In the genomic region with DNA sequence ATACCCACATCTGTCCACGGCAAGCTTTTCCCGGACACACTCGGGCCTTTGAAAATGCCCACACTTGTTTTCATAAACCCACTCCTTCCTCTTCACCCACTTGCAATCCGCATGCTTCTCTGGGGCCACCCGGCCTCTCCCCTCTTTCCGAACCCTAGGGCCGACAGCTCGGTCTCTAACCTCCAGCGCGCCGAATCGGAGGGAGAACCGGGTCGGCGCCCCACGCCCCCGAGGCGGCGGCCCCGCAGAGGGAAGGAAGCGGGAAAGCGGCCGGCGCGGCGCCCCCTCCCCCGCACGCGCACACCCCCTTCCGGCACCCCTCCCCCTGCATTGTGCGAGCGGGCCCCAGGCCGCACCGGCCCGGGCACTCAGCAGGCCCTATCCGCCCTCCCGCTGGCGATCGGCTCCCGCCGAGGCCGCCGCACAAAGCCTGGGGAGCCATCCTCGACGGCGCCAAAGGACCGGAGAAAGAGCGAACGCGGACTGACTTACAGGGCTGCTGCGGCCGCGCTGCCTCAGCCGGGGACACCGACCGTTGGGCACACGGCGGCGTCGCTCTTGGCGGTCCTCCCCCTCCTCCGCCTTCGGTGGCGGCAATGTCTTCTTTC, we compare ENCODE assay signal across 1 cellular context.
TF ChIP-seq lines count a peak whose summit lies in the region.

No MANE protein-coding gene starts in this region.

TF ChIP-seq in HEK293, 187 proteins besides CTCF, POLR2A, EP300 and RAD21 (continued from another document and continues in another):
- TF ChIP-seq ZBTB11 (tag by site-specific recombination; conservative IDR thresholded peaks at IDR 0.05; ENCODE audit: low read depth) (peak; percentile 67), ZBTB21 (tag by site-specific recombination; IDR thresholded peaks at IDR 0.05) (no peak), ZNF707 (tag by site-specific recombination; IDR thresholded peaks at IDR 0.05) (no peak), ZEB2 (tag by site-specific recombination; IDR thresholded peaks at IDR 0.05) (peak; percentile 21; the same call in 1 of the 2 replicates), SP7 (tag by site-specific recombination; IDR thresholded peaks at IDR 0.05) (0 out of 2 replicates have a peak, but pooled peaks have one; percentile 11), ZNF843 (tag by site-specific recombination; IDR thresholded peaks at IDR 0.05) (no peak), MYNN (tag by site-specific recombination; IDR thresholded peaks at IDR 0.05; ENCODE audit: borderline replicate concordance) (no peak), ZNF768 (tag by site-specific recombination; IDR thresholded peaks at IDR 0.05) (no peak), ZNF184 (tag by site-specific recombination; IDR thresholded peaks at IDR 0.05) (no peak), INSM2 (tag by site-specific recombination; IDR thresholded peaks at IDR 0.05) (no peak), EGR2 (tag by site-specific recombination; IDR thresholded peaks at IDR 0.05; ENCODE audit: low read depth) (peak; percentile 89), TSHZ1 (tag by site-specific recombination; IDR thresholded peaks at IDR 0.05; ENCODE audit: borderline replicate concordance) (no peak), ZBTB20 (tag by site-specific recombination; IDR thresholded peaks at IDR 0.05) (peak; percentile 79), KLF7 (tag by site-specific recombination; IDR thresholded peaks at IDR 0.05; ENCODE audit: borderline replicate concordance) (no peak), GFI1B (tag by site-specific recombination; IDR thresholded peaks at IDR 0.05) (no peak), ZNF157 (tag by site-specific recombination; IDR thresholded peaks at IDR 0.05) (no peak), KLF9 (tag by site-specific recombination; IDR thresholded peaks at IDR 0.05; ENCODE audit: low read depth) (peak; percentile 92), ZNF148 (tag by site-specific recombination; IDR thresholded peaks at IDR 0.05; ENCODE audit: borderline replicate concordance) (no peak), ZNF341 (tag by site-specific recombination; IDR thresholded peaks at IDR 0.05; ENCODE audit: low read depth) (peak; percentile 41), ZNF10 (tag by site-specific recombination; IDR thresholded peaks at IDR 0.05) (no peak), OVOL3 (tag by site-specific recombination; IDR thresholded peaks at IDR 0.05) (no peak), ZNF645 (tag by site-specific recombination; IDR thresholded peaks at IDR 0.05) (no peak), BCL6B (tag by site-specific recombination; IDR thresholded peaks at IDR 0.05) (no peak), ZNF501 (tag by site-specific recombination; IDR thresholded peaks at IDR 0.05) (no peak; the same call in 1 of the 2 replicates), ZFP41 (tag by site-specific recombination; IDR thresholded peaks at IDR 0.05; ENCODE audit: borderline replicate concordance) (no peak), ZNF521 (tag by site-specific recombination; IDR thresholded peaks at IDR 0.05) (no peak), ZNF660 (tag by site-specific recombination; IDR thresholded peaks at IDR 0.05) (0 out of 2 replicates have a peak, but pooled peaks have one; percentile 17), ZNF433 (tag by site-specific recombination; IDR thresholded peaks at IDR 0.05; ENCODE audit: low read depth) (no peak), ZNF677 (tag by site-specific recombination; IDR thresholded peaks at IDR 0.05) (no peak), ZBTB8A (tag by site-specific recombination; IDR thresholded peaks at IDR 0.05) (no peak; the same call in 1 of the 2 replicates), ZNF530 (tag by site-specific recombination; IDR thresholded peaks at IDR 0.05; ENCODE audit: low read depth) (no peak)
- TF ChIP-seq, protein P1, sequence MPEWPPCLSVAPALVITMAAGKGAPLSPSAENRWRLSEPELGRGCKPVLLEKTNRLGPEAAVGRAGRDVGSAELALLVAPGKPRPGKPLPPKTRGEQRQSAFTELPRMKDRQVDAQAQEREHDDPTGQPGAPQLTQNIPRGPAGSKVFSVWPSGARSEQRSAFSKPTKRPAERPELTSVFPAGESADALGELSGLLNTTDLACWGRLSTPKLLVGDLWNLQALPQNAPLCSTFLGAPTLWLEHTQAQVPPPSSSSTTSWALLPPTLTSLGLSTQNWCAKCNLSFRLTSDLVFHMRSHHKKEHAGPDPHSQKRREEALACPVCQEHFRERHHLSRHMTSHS (tag by site-specific recombination; IDR thresholded peaks at IDR 0.05): no peak
- TF ChIP-seq, protein P2, sequence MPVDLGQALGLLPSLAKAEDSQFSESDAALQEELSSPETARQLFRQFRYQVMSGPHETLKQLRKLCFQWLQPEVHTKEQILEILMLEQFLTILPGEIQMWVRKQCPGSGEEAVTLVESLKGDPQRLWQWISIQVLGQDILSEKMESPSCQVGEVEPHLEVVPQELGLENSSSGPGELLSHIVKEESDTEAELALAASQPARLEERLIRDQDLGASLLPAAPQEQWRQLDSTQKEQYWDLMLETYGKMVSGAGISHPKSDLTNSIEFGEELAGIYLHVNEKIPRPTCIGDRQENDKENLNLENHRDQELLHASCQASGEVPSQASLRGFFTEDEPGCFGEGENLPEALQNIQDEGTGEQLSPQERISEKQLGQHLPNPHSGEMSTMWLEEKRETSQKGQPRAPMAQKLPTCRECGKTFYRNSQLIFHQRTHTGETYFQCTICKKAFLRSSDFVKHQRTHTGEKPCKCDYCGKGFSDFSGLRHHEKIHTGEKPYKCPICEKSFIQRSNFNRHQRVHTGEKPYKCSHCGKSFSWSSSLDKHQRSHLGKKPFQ (tag by site-specific recombination; IDR thresholded peaks at IDR 0.05): no peak
- TF ChIP-seq, protein P3, sequence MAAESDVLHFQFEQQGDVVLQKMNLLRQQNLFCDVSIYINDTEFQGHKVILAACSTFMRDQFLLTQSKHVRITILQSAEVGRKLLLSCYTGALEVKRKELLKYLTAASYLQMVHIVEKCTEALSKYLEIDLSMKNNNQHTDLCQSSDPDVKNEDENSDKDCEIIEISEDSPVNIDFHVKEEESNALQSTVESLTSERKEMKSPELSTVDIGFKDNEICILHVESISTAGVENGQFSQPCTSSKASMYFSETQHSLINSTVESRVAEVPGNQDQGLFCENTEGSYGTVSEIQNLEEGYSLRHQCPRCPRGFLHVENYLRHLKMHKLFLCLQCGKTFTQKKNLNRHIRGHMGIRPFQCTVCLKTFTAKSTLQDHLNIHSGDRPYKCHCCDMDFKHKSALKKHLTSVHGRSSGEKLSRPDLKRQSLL (tag by site-specific recombination; IDR thresholded peaks at IDR 0.05): no peak
- TF ChIP-seq, protein P4, sequence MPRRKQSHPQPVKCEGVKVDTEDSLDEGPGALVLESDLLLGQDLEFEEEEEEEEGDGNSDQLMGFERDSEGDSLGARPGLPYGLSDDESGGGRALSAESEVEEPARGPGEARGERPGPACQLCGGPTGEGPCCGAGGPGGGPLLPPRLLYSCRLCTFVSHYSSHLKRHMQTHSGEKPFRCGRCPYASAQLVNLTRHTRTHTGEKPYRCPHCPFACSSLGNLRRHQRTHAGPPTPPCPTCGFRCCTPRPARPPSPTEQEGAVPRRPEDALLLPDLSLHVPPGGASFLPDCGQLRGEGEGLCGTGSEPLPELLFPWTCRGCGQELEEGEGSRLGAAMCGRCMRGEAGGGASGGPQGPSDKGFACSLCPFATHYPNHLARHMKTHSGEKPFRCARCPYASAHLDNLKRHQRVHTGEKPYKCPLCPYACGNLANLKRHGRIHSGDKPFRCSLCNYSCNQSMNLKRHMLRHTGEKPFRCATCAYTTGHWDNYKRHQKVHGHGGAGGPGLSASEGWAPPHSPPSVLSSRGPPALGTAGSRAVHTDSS (tag by site-specific recombination; IDR thresholded peaks at IDR 0.05): no peak
- TF ChIP-seq, protein P5, sequence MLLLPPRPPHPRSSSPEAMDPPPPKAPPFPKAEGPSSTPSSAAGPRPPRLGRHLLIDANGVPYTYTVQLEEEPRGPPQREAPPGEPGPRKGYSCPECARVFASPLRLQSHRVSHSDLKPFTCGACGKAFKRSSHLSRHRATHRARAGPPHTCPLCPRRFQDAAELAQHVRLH (tag by site-specific recombination; IDR thresholded peaks at IDR 0.05): no peak
